In the genomic region with DNA sequence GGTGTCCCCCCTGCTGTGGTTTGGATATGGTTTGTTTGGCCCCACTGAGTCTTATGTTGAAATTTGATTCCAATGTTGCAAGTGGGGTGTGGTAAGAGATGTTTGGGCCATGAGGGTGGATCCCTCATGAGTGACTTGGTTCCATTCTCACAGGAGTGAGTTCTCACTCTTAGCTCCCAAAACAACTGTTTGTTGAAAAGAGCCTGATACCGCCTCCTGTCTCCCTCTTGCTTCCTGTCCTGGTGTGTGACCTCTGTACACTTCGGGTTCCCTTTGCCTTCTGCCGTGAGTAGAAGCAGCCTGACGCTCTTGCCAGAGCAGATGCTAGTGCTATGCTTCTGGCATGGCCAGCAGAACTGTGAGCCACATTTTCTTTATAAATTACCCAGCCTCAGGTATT, we compare ENCODE assay signal across 1 cellular context.
TF ChIP-seq lines count a peak whose summit lies in the region.

No MANE protein-coding gene starts in this region.

TF ChIP-seq in HepG2, 621 proteins besides CTCF, POLR2A, EP300 and RAD21 (continued from another document):
- TF ChIP-seq KLF13 (CRISPR knock-in tag; IDR thresholded peaks at IDR 0.05): no peak
- TF ChIP-seq NONO (IDR thresholded peaks at IDR 0.05): no peak
- TF ChIP-seq NONO (CRISPR knock-in tag; conservative IDR thresholded peaks at IDR 0.05): no peak
- no peak for TF ChIP-seq SP1 (IDR thresholded peaks at IDR 0.05)
- no peak for TF ChIP-seq SP1 (CRISPR knock-in tag; IDR thresholded peaks at IDR 0.05)
- TF ChIP-seq RBM22 (optimal IDR thresholded peaks at IDR 0.05; ENCODE audit: low read length): no peak
- TF ChIP-seq TP53 (CRISPR knock-in tag; conservative IDR thresholded peaks at IDR 0.05): no peak
- TF ChIP-seq, protein P1, sequence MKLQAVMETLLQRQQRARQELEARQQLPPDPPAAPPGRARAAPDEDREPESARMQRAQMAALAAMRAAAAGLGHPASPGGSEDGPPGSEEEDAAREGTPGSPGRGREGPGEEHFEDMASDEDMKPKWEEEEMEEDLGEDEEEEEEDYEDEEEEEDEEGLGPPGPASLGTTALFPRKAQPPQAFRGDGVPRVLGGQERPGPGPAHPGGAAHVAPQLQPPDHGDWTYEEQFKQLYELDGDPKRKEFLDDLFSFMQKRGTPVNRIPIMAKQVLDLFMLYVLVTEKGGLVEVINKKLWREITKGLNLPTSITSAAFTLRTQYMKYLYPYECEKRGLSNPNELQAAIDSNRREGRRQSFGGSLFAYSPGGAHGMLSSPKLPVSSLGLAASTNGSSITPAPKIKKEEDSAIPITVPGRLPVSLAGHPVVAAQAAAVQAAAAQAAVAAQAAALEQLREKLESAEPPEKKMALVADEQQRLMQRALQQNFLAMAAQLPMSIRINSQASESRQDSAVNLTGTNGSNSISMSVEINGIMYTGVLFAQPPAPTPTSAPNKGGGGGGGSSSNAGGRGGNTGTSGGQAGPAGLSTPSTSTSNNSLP (IDR thresholded peaks at IDR 0.05; ENCODE audit: low read depth, low read length): no peak
- TF ChIP-seq, protein P2, sequence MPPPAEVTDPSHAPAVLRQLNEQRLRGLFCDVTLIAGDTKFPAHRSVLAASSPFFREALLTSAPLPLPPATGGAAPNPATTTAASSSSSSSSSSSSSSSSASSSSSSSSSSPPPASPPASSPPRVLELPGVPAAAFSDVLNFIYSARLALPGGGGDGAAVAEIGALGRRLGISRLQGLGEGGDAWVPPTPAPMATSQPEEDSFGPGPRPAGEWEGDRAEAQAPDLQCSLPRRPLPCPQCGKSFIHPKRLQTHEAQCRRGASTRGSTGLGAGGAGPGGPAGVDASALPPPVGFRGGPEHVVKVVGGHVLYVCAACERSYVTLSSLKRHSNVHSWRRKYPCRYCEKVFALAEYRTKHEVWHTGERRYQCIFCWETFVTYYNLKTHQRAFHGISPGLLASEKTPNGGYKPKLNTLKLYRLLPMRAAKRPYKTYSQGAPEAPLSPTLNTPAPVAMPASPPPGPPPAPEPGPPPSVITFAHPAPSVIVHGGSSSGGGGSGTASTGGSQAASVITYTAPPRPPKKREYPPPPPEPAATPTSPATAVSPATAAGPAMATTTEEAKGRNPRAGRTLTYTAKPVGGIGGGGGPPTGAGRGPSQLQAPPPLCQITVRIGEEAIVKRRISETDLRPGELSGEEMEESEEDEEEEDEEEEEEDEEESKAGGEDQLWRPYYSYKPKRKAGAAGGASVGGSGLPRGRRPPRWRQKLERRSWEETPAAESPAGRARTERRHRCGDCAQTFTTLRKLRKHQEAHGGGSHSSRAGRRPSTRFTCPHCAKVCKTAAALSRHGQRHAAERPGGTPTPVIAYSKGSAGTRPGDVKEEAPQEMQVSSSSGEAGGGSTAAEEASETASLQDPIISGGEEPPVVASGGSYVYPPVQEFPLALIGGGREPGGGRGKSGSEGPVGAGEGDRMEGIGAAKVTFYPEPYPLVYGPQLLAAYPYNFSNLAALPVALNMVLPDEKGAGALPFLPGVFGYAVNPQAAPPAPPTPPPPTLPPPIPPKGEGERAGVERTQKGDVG (CRISPR knock-in tag; IDR thresholded peaks at IDR 0.05; ENCODE audit: borderline replicate concordance): no peak
- TF ChIP-seq, protein P3, sequence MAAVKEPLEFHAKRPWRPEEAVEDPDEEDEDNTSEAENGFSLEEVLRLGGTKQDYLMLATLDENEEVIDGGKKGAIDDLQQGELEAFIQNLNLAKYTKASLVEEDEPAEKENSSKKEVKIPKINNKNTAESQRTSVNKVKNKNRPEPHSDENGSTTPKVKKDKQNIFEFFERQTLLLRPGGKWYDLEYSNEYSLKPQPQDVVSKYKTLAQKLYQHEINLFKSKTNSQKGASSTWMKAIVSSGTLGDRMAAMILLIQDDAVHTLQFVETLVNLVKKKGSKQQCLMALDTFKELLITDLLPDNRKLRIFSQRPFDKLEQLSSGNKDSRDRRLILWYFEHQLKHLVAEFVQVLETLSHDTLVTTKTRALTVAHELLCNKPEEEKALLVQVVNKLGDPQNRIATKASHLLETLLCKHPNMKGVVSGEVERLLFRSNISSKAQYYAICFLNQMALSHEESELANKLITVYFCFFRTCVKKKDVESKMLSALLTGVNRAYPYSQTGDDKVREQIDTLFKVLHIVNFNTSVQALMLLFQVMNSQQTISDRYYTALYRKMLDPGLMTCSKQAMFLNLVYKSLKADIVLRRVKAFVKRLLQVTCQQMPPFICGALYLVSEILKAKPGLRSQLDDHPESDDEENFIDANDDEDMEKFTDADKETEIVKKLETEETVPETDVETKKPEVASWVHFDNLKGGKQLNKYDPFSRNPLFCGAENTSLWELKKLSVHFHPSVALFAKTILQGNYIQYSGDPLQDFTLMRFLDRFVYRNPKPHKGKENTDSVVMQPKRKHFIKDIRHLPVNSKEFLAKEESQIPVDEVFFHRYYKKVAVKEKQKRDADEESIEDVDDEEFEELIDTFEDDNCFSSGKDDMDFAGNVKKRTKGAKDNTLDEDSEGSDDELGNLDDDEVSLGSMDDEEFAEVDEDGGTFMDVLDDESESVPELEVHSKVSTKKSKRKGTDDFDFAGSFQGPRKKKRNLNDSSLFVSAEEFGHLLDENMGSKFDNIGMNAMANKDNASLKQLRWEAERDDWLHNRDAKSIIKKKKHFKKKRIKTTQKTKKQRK (IDR thresholded peaks at IDR 0.05; ENCODE audit: low read length): no peak
- TF ChIP-seq ZNF44 (CRISPR knock-in tag; IDR thresholded peaks at IDR 0.05): no peak
- no peak for TF ChIP-seq ZFP90 (CRISPR knock-in tag; IDR thresholded peaks at IDR 0.05; ENCODE audit: borderline replicate concordance)
- TF ChIP-seq, protein P4, sequence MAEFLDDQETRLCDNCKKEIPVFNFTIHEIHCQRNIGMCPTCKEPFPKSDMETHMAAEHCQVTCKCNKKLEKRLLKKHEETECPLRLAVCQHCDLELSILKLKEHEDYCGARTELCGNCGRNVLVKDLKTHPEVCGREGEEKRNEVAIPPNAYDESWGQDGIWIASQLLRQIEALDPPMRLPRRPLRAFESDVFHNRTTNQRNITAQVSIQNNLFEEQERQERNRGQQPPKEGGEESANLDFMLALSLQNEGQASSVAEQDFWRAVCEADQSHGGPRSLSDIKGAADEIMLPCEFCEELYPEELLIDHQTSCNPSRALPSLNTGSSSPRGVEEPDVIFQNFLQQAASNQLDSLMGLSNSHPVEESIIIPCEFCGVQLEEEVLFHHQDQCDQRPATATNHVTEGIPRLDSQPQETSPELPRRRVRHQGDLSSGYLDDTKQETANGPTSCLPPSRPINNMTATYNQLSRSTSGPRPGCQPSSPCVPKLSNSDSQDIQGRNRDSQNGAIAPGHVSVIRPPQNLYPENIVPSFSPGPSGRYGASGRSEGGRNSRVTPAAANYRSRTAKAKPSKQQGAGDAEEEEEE (CRISPR knock-in tag; IDR thresholded peaks at IDR 0.05; ENCODE audit: borderline replicate concordance): no peak
- no peak for TF ChIP-seq ZNF652 (CRISPR knock-in tag; IDR thresholded peaks at IDR 0.05; ENCODE audit: borderline replicate concordance, low read depth)
TF ChIP-seq in HepG2: peak in this region for 0.
